8 cellular contexts compared by ENCODE assay signal in genomic region chr14:73387860-73388259, GRCh38.
DNase-seq lines count a peak whose midpoint lies in the region; ATAC-seq, FAIRE-seq and TF ChIP-seq lines count a peak whose summit lies in the region.
"Not testable (repeated sequence)": the region's sequence is repeated elsewhere in the genome, so short reads cannot be mapped to it uniquely, and the experiment has no call there.

No MANE protein-coding gene starts in this region.

- ATAC-seq in GM18498 (IDR thresholded peaks at IDR 0.05; ENCODE audit: unreplicated experiment) (peak; percentile 43), GM19043 (IDR thresholded peaks at IDR 0.05; ENCODE audit: low read depth, unreplicated experiment) (peak; percentile 42), HG03103 (IDR thresholded peaks at IDR 0.05; ENCODE audit: low read depth, unreplicated experiment) (peak; percentile 69), HG03571 (IDR thresholded peaks at IDR 0.05; ENCODE audit: unreplicated experiment) (peak; percentile 55), activated B cell treated with CpG ODN at 0.5 μM for 24 hours (ENCODE audit: low read depth) (peak; percentile 66), memory B cell (ENCODE audit: low read depth) (peak; percentile 49)

- CTCF ChIA-PET in activated B cell treated with CpG ODN at 0.5 μM for 24 hours (lab: Charles Lee) = interaction anchor here (0.7 kb wide), 1 partner anchor 55 kb away, joined by 3 read pairs; no protein-coding TSS in a partner anchor

- H3K36me3 ChIP-seq in BLaER1 treated with 17β-estradiol and CSF1 and Interleukin-3, amounts not matched to agents 10 nM and 100 nM = peaks cover 7 to 84% (median 32%) of the 10 kb centered on the region in 11 experiments; a peak in 21 of 22 replicates

- H3K27ac Mint-ChIP-seq in activated B cell treated with CpG ODN at 0.5 μM for 24 hours, memory B cell: not testable (repeated sequence)

- H3K4me1 Mint-ChIP-seq in activated B cell treated with CpG ODN at 0.5 μM for 24 hours (peaks cover 56% of the 10 kb centered on the region), memory B cell (peaks cover 15% of the 10 kb centered on the region)

- peaks cover 1 to 24% (median 15%) of the 10 kb centered on the region in 10 experiments; a peak in 18 of 20 replicates for H3K4me1 ChIP-seq in BLaER1 treated with 17β-estradiol and CSF1 and Interleukin-3, amounts not matched to agents 10 nM and 100 nM

- H3K4me3 ChIP-seq in BLaER1 treated with 17β-estradiol and CSF1 and Interleukin-3, amounts not matched to agents 10 nM and 100 nM = not testable (repeated sequence)

- not testable (repeated sequence) for TF ChIP-seq CTCF in activated B cell treated with CpG ODN at 0.5 μM for 24 hours (IDR thresholded peaks at IDR 0.05)

- intact Hi-C loops in activated B cell treated with CpG ODN at 0.5 μM for 24 hours (cut with micrococcal nuclease) = not testable (repeated sequence)

- not testable (repeated sequence) for H3K27ac ChIP-seq in BLaER1 treated with 17β-estradiol and CSF1 and Interleukin-3, amounts not matched to agents 10 nM and 100 nM

- peaks cover 0 to 45% (median 30%) of the 10 kb centered on the region in 11 experiments; a peak in 18 of 22 replicates for H3K9me3 ChIP-seq in BLaER1 treated with 17β-estradiol and CSF1 and Interleukin-3, amounts not matched to agents 10 nM and 100 nM (replicated peaks in 1 of 11)

- peaks cover 11% of the 10 kb centered on the region for H3K36me3 Mint-ChIP-seq in activated B cell treated with CpG ODN at 0.5 μM for 24 hours (ENCODE audit: low read depth)
- H3K36me3 Mint-ChIP-seq in memory B cell = peaks cover 16% of the 10 kb centered on the region

- peak overlapping the region in 8 of 11 experiments; percentile 3 to 58 (median 24); a peak in 11 of 22 replicates for H3K4me2 ChIP-seq in BLaER1 treated with 17β-estradiol and CSF1 and Interleukin-3, amounts not matched to agents 10 nM and 100 nM

- peaks cover 0 to 97% (median 13%) of the 10 kb centered on the region in 11 experiments; a peak in 14 of 22 replicates for H4K20me1 ChIP-seq in BLaER1 treated with 17β-estradiol and CSF1 and Interleukin-3, amounts not matched to agents 10 nM and 100 nM

- H3K27me3 ChIP-seq in BLaER1 treated with 17β-estradiol and CSF1 and Interleukin-3, amounts not matched to agents 10 nM and 100 nM = not testable (repeated sequence)

- H3K27me3 Mint-ChIP-seq in activated B cell treated with CpG ODN at 0.5 μM for 24 hours, memory B cell: not testable (repeated sequence)

- not testable (repeated sequence) for H3K4me3 Mint-ChIP-seq in activated B cell treated with CpG ODN at 0.5 μM for 24 hours, memory B cell

- DNase-seq in activated B cell treated with CpG ODN at 0.5 μM for 24 hours; memory B cell (ENCODE audit: low spot score in 2 of 2); urothelium cell line (ENCODE audit: low spot score): not testable (repeated sequence)

- not testable (repeated sequence) for H3K9me3 Mint-ChIP-seq in activated B cell treated with CpG ODN at 0.5 μM for 24 hours, memory B cell

- FAIRE-seq in urothelium cell line (lab: Jason Lieb, UNC) = peak; percentile 94

- POLR2A ChIA-PET in activated B cell treated with CpG ODN at 0.5 μM for 24 hours (lab: Charles Lee) = interaction anchor here (0.6 to 1.0 kb wide), 5 partner anchors 10 to 172 kb away, joined by 4 to 7 read pairs (median 5); partner anchors contain the start of gene NUMB

- H3K9ac ChIP-seq in BLaER1 treated with 17β-estradiol and CSF1 and Interleukin-3, amounts not matched to agents 10 nM and 100 nM = not testable (repeated sequence)
